In genomic region chr5:138969323-138970013, GRCh38 we compare ENCODE assay signal across 1 cellular context.
TF ChIP-seq lines count a peak whose summit lies in the region.

No MANE protein-coding gene starts in this region.

TF ChIP-seq in IMR-90, 13 proteins besides CTCF, POLR2A, EP300 and RAD21 (continued from another document):
- TF ChIP-seq MAFK (IDR thresholded peaks at IDR 0.05; ENCODE audit: low read depth, low read length) (no peak), MAZ (IDR thresholded peaks at IDR 0.05; ENCODE audit: borderline replicate concordance, low read depth, low read length) (no peak)
